In genomic region chr6:110518281-110518623, GRCh38 we compare ENCODE assay signal across 9 cellular contexts. TPM values are rescaled to one million over a fixed set of nuclear protein-coding genes. Genes with fewer than 3 reads are reported as not detected.
DNase-seq lines count a peak whose midpoint lies in the region; ATAC-seq and TF ChIP-seq lines count a peak whose summit lies in the region.
"Had no signal": no experiment of that assay in that cellular context is flagged by ENCODE, and none has a peak within 500 bp of the region (broad histone marks: within the 10 kb centered on the region; RNA-seq: fewer than 3 reads in every experiment).

No MANE protein-coding gene starts in this region.

- H3K27me3 ChIP-seq in thyroid gland = no peaks in the 10 kb centered on the region

- H3K36me3 ChIP-seq in thyroid gland = no peaks in the 10 kb centered on the region

- whole genome bisulfite sequencing in thyroid gland, 2 donors = 5 to 17% methylated on average over 1 of the region's 1 CpG

- H3K27ac ChIP-seq in C4-2B = peak overlapping the region; percentile 86
- H3K27ac ChIP-seq in thyroid gland = no peak overlapping the region

- TF ChIP-seq POLR2A in thyroid gland (IDR thresholded peaks at IDR 0.05) = no peak

- H3K4me1 ChIP-seq in thyroid gland = no peaks in the 10 kb centered on the region

- no peak for ATAC-seq in HG03354 (IDR thresholded peaks at IDR 0.05; ENCODE audit: poor library complexity, severe bottlenecking, unreplicated experiment)
- ATAC-seq in GM21737 (IDR thresholded peaks at IDR 0.05; ENCODE audit: unreplicated experiment) = no peak
- no peak for ATAC-seq in HG03175 (IDR thresholded peaks at IDR 0.05; ENCODE audit: unreplicated experiment)

- peak; percentile 72 for TF ChIP-seq CTCF in C4-2B (conservative IDR thresholded peaks at IDR 0.05)
- peak; percentile 50 for TF ChIP-seq CTCF in HFF-Myc (IDR thresholded peaks at IDR 0.05; ENCODE audit: low read depth, low read length, missing control alignments)
- 0 out of 2 replicates have a peak, but pooled peaks have one; percentile 22 for TF ChIP-seq CTCF in WI38 (IDR thresholded peaks at IDR 0.05; ENCODE audit: low read depth, low read length)
- peak in 1 of 6 experiments; percentile 32 for TF ChIP-seq CTCF in thyroid gland (IDR thresholded peaks at IDR 0.05)

- no peaks in the 10 kb centered on the region for H3K9me3 ChIP-seq in thyroid gland

- H3K4me3 ChIP-seq in HFF-Myc (replicated peaks; ENCODE audit: low read depth, low read length) (no peak overlapping the region), WI38 (ENCODE audit: low read depth, low read length) (no peak overlapping the region), thyroid gland (replicated peaks in 1 of 3) (no peak overlapping the region)

- DNase-seq in HFF-Myc (ENCODE audit: extremely low read depth, low read depth) (no peak), kidney glomerular epithelial cell (lab: John Stamatoyannopoulos, UW) (peak; percentile 11), thyroid gland (no peak)
- DNase-seq: activated CD4-positive, CD25-positive, alpha-beta regulatory T cell had no signal

- intact Hi-C loops in thyroid gland (cut with DNase I) = no loop called here

RNA-seq across cellular contexts. Expression of gene SLC22A16, which starts 41.8 kb away (rescaled TPM):
- total RNA-seq in thyroid gland = under 1 TPM in 1 of 4 donors, not detected in 3; 0.27 TPM
